In genomic region chr2:210366675-210367080, GRCh38 we compare ENCODE assay signal across 17 cellular contexts. TPM values are rescaled to one million over a fixed set of nuclear protein-coding genes. Genes with fewer than 3 reads are reported as not detected.
DNase-seq lines count a peak whose midpoint lies in the region; ATAC-seq, FAIRE-seq and TF ChIP-seq lines count a peak whose summit lies in the region.
"Had no signal": no experiment of that assay in that cellular context is flagged by ENCODE, and none has a peak within 500 bp of the region (broad histone marks: within the 10 kb centered on the region; RNA-seq: fewer than 3 reads in every experiment).

No MANE protein-coding gene starts in this region.

- DNase-seq in GM12865 (ENCODE audit: low read depth) (peak; percentile 33), astrocyte (ENCODE audit: low read depth) (peak; percentile 36), glutamatergic neuron (no peak), ecto neural progenitor cell (ENCODE audit: low spot score) (no peak)
- no peak for DNase-seq in activated effector memory CD4-positive, alpha-beta T cell treated with anti-CD3 and anti-CD28 coated beads, Interleukin-2, amount 50 U/mL, for 16 hours
- DNase-seq: activated CD4-positive, alpha-beta T cell treated with anti-CD3 and anti-CD28 coated beads, Interleukin-2, amount 50 U/mL, for 4 hours; anterior cingulate cortex; Caco-2; dermis blood vessel endothelial cell; NCI-H1436 treated with DMSO at 0.1 percent for 48 hours; NCI-H526; ovary; transverse colon had no signal

- H3K36me3 Mint-ChIP-seq in astrocyte (ENCODE audit: low read depth, unreplicated experiment), result no peaks in the 10 kb centered on the region
- no peaks in the 10 kb centered on the region for H3K36me3 Mint-ChIP-seq in glutamatergic neuron (ENCODE audit: unreplicated experiment)

- H3K4me1 ChIP-seq in astrocyte (ENCODE audit: insufficient read depth, low read length), result no peaks in the 10 kb centered on the region
- H3K4me1 ChIP-seq: Caco-2, transverse colon had no signal

- no peaks in the 10 kb centered on the region for H3K27me3 ChIP-seq in astrocyte (ENCODE audit: insufficient read depth, low read length)
- H3K27me3 ChIP-seq: ovary, transverse colon had no signal

- H2AFZ ChIP-seq in astrocyte (ENCODE audit: low read depth, low read length), result no peak overlapping the region

- no peaks in the 10 kb centered on the region for H3K79me2 ChIP-seq in astrocyte (ENCODE audit: insufficient read depth, low read length)

- H3K4me1 Mint-ChIP-seq in astrocyte (ENCODE audit: low read depth, unreplicated experiment), result peaks cover 11% of the 10 kb centered on the region
- H3K4me1 Mint-ChIP-seq in glutamatergic neuron (ENCODE audit: low read depth, unreplicated experiment), result no peaks in the 10 kb centered on the region
- H3K4me1 Mint-ChIP-seq: activated T-helper 17 cell treated with anti-CD3 and anti-CD28 coated beads, Interleukin-2, amount 50 U/mL, for 72 hours had no signal

- H4K20me1 ChIP-seq in astrocyte (ENCODE audit: insufficient read depth, low read length), result no peaks in the 10 kb centered on the region

- H3K9me3 ChIP-seq in astrocyte (ENCODE audit: insufficient read depth, low read depth, low read length), result no peaks in the 10 kb centered on the region
- H3K9me3 ChIP-seq: Caco-2, ovary, transverse colon had no signal

- TF ChIP-seq CTCF in GM12865 (IDR thresholded peaks at IDR 0.05; ENCODE audit: insufficient read depth, low read depth, low read length, missing control alignments) (no peak), astrocyte (IDR thresholded peaks at IDR 0.05; ENCODE audit: insufficient read depth, low read depth, low read length) (no peak), glutamatergic neuron (IDR thresholded peaks at IDR 0.05; ENCODE audit: partially characterized antibody, unreplicated experiment) (no peak)

- no peak overlapping the region for H3K27ac ChIP-seq in astrocyte (ENCODE audit: low read depth, low read length)
- H3K27ac ChIP-seq: ovary, transverse colon had no signal

- no peak overlapping the region for H3K9ac ChIP-seq in astrocyte (ENCODE audit: low read length)

- H3K27ac Mint-ChIP-seq in astrocyte (ENCODE audit: unreplicated experiment) (peak overlapping the region; percentile 23), glutamatergic neuron (ENCODE audit: unreplicated experiment) (no peak overlapping the region)
- H3K27ac Mint-ChIP-seq: activated T-helper 17 cell treated with anti-CD3 and anti-CD28 coated beads, Interleukin-2, amount 50 U/mL, for 72 hours had no signal

- no peak overlapping the region for H3K4me2 ChIP-seq in astrocyte (ENCODE audit: low read length)

- no peaks in the 10 kb centered on the region for H3K36me3 ChIP-seq in astrocyte (ENCODE audit: insufficient read depth, low read length)
- H3K36me3 ChIP-seq: ovary, transverse colon had no signal

- H3K4me3 Mint-ChIP-seq in astrocyte (ENCODE audit: unreplicated experiment) (no peak overlapping the region), glutamatergic neuron (ENCODE audit: unreplicated experiment) (no peak overlapping the region)
- H3K4me3 Mint-ChIP-seq: activated T-helper 17 cell treated with anti-CD3 and anti-CD28 coated beads, Interleukin-2, amount 50 U/mL, for 72 hours had no signal

- H3K4me3 ChIP-seq in GM12865 (ENCODE audit: low read depth, low read length) (no peak overlapping the region), astrocyte (ENCODE audit: insufficient read depth, low read depth, low read length) (no peak overlapping the region)
- H3K4me3 ChIP-seq: ovary, transverse colon had no signal

- ATAC-seq in GM21619 (IDR thresholded peaks at IDR 0.05; ENCODE audit: unreplicated experiment) (peak; percentile 87), HG03342 (IDR thresholded peaks at IDR 0.05; ENCODE audit: unreplicated experiment) (peak; percentile 65), HG03025 (IDR thresholded peaks at IDR 0.05; ENCODE audit: low FRiP score, unreplicated experiment) (no peak)
- ATAC-seq: activated T-helper 17 cell treated with anti-CD3 and anti-CD28 coated beads, Interleukin-2, amount 50 U/mL, for 72 hours had no signal

- H3K9me3 Mint-ChIP-seq in astrocyte (ENCODE audit: unreplicated experiment) (no peaks in the 10 kb centered on the region), glutamatergic neuron (ENCODE audit: unreplicated experiment) (peaks cover 2% of the 10 kb centered on the region)
- H3K9me3 Mint-ChIP-seq: activated T-helper 17 cell treated with anti-CD3 and anti-CD28 coated beads, Interleukin-2, amount 50 U/mL, for 72 hours had no signal

- no peak for FAIRE-seq in astrocyte (lab: Jason Lieb, UNC)

- no peaks in the 10 kb centered on the region for H3K27me3 Mint-ChIP-seq in astrocyte (ENCODE audit: low read depth, unreplicated experiment)
- peaks cover 5% of the 10 kb centered on the region for H3K27me3 Mint-ChIP-seq in glutamatergic neuron (ENCODE audit: unreplicated experiment)

RNA-seq across cellular contexts. Expression of gene MYL1, which starts 51.7 kb away (rescaled TPM):
- total RNA-seq in astrocyte, result 8.7 and 11.1 TPM in 2 replicates
- not detected for total RNA-seq in glutamatergic neuron (ENCODE audit: unreplicated experiment)
- total RNA-seq: activated T-helper 17 cell treated with anti-CD3 and anti-CD28 coated beads, Interleukin-2, amount 50 U/mL, for 72 hours; Caco-2; dermis blood vessel endothelial cell had no signal

Comparison
In these comparisons a context has a peak if more than half of its experiments do, and no peak if none do; other contexts are left out.
1. DNase-seq: peak in GM12865 (single experiment) and astrocyte (single experiment); none in activated effector memory CD4-positive, alpha-beta T cell treated with anti-CD3 and anti-CD28 coated beads, Interleukin-2, amount 50 U/mL, for 16 hours (single experiment), glutamatergic neuron (single experiment) and ecto neural progenitor cell (single experiment).